8 cellular contexts compared by ENCODE assay signal in the genomic region with DNA sequence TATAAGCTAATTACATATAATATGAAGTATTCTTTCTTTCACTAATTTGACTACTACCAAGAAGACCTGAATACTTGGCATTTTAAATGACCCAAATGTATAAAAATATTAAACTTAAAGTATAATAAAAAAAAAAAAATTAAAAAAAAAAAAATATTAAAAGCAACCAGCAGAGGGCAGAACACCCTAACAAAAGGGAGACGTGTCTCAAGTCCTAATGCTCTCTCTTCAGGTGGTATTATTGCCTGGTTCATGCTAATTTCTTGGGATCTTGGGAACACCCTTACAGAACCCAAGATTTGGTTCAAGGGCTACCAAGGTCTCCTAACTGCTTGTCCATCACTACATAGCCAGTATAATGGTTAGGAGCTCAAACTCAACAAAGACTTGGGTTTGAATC.
A peak's percentile ranks its signal among the peaks of the same experiment; 100 is the strongest.
DNase-seq lines count a peak whose midpoint lies in the region; ATAC-seq and TF ChIP-seq lines count a peak whose summit lies in the region.

No MANE protein-coding gene starts in this region.

- TF ChIP-seq EP300 in upper lobe of left lung (IDR thresholded peaks at IDR 0.05) = no peak

- no peaks in the 10 kb centered on the region for H3K36me3 ChIP-seq in Peyer's patch
- no peaks in the 10 kb centered on the region for H3K36me3 ChIP-seq in upper lobe of left lung

- H3K4me1 Mint-ChIP-seq in immature natural killer cell = no peaks in the 10 kb centered on the region

- H3K27me3 Mint-ChIP-seq in immature natural killer cell (ENCODE audit: low read depth in 3 of 3) = peaks cover 0 to 5% (median 1%) of the 10 kb centered on the region in 3 donors

- H3K4me3 ChIP-seq in AG09309 (ENCODE audit: control insufficient read depth, low read depth, low read length) = no peak overlapping the region
- H3K4me3 ChIP-seq in Peyer's patch = no peak overlapping the region
- H3K4me3 ChIP-seq in upper lobe of left lung = no peak overlapping the region

- H3K27ac Mint-ChIP-seq in immature natural killer cell = no peak overlapping the region

- no peak overlapping the region for H3K4me3 Mint-ChIP-seq in immature natural killer cell

- H3K9me3 ChIP-seq in Peyer's patch (no peaks in the 10 kb centered on the region), upper lobe of left lung (no peaks in the 10 kb centered on the region)

- no peaks in the 10 kb centered on the region for H3K27me3 ChIP-seq in Peyer's patch
- no peaks in the 10 kb centered on the region for H3K27me3 ChIP-seq in upper lobe of left lung

- no peak for TF ChIP-seq POLR2A in Peyer's patch (IDR thresholded peaks at IDR 0.05)
- TF ChIP-seq POLR2A in upper lobe of left lung (IDR thresholded peaks at IDR 0.05) = no peak

- H3K27ac ChIP-seq in Peyer's patch (no peak overlapping the region), upper lobe of left lung (no peak overlapping the region)

- TF ChIP-seq CTCF in AG09309 (IDR thresholded peaks at IDR 0.05; ENCODE audit: control insufficient read depth, insufficient read depth, low read depth, low read length, missing control alignments) = peak; percentile 40
- peak in 5 of 6 experiments; percentile 4 to 46 (median 23) for TF ChIP-seq CTCF in Peyer's patch (IDR thresholded peaks at IDR 0.05)
- TF ChIP-seq CTCF in upper lobe of left lung (IDR thresholded peaks at IDR 0.05) = peak in 1 of 6 experiments; percentile 29

- no peaks in the 10 kb centered on the region for H3K36me3 Mint-ChIP-seq in immature natural killer cell

- peaks cover 0 to 2% (median 0%) of the 10 kb centered on the region in 6 donors for H3K9me3 Mint-ChIP-seq in immature natural killer cell

- ATAC-seq in GM18867 (IDR thresholded peaks at IDR 0.05; ENCODE audit: unreplicated experiment) (peak; percentile 52), GM18519 (IDR thresholded peaks at IDR 0.05; ENCODE audit: low FRiP score, unreplicated experiment) (no peak), upper lobe of left lung (ENCODE audit: low FRiP score in 2 of 2) (no peak)

- H3K4me1 ChIP-seq in Peyer's patch = no peaks in the 10 kb centered on the region
- no peaks in the 10 kb centered on the region for H3K4me1 ChIP-seq in upper lobe of left lung

- DNase-seq in AG09309 (ENCODE audit: low read depth) (no peak), Peyer's patch (no peak), hepatic stellate cell (ENCODE audit: low spot score) (peak; percentile 4), upper lobe of left lung (no peak), immature natural killer cell (no peak)
- DNase-seq in NK-92 treated with Interleukin-12 subunit alpha and Interleukin-12 subunit beta, amount 100 ng/mL, for 24 hours (lab: John Stamatoyannopoulos, UW) = no peak

- 0 to 3% methylated on average over 1 of the region's 1 CpG for WGBS in upper lobe of left lung, 2 donors
